1 cellular context compared by ENCODE assay signal in genomic region chr19:33510728-33511255, GRCh38.
TF ChIP-seq lines count a peak whose summit lies in the region.

No MANE protein-coding gene starts in this region.

TF ChIP-seq in GM23338, 12 proteins besides CTCF, POLR2A, EP300 and RAD21 (continued from another document):
- no peak for TF ChIP-seq REST (IDR thresholded peaks at IDR 0.05; ENCODE audit: unreplicated experiment)
- TF ChIP-seq ZNF114 (CRISPR knock-in tag; IDR thresholded peaks at IDR 0.05) = no peak
- TF ChIP-seq STAT1 (IDR thresholded peaks at IDR 0.05; ENCODE audit: unreplicated experiment) = no peak
- no peak for TF ChIP-seq EZH2phosphoT487 (IDR thresholded peaks at IDR 0.05; ENCODE audit: unreplicated experiment)
- TF ChIP-seq NANOG (IDR thresholded peaks at IDR 0.05; ENCODE audit: borderline replicate concordance) = no peak
- TF ChIP-seq POLR2AphosphoS5 (IDR thresholded peaks at IDR 0.05; ENCODE audit: low read depth) = no peak
- no peak for TF ChIP-seq ETS1 (IDR thresholded peaks at IDR 0.05)
